1 cellular context compared by ENCODE assay signal in the genomic region with DNA sequence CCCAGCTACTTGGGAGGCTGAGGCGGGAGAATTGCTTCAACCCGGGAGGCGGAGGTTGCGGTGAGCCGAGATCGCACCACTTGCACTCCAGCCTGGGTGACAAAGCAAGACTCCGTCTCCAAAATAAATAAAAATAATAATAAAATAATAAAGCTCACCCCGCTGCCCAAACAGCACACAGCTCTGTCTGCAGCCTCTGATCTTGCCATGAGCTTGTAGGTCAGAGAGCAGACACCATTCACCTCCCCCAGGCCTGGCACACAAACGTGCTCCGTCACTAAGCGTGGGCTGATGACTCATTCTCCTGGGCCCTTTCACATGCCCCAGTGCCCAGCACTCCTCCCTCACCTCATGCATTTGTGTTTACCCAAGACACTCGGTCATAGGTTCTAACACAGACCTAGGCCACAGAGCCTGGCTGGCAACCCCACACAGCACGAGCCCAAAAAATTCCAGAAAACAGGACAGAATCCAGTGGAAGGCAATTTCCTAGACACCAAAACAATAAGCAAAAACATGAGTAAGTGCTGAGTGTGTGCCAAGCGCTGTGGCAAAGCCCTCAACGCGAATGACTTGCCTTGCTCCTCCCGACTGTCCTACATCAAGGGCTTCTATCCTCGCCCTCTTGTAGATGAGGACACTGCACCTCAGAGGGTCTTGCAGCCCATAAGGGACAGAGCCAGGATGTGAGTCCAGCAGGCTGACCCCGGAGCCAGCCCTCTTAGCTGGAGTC.
TF ChIP-seq lines count a peak whose summit lies in the region.

No MANE protein-coding gene starts in this region.

TF ChIP-seq in HepG2, 621 proteins besides CTCF, POLR2A, EP300 and RAD21 (continued from another document and continues in another):
- TF ChIP-seq, protein P1, sequence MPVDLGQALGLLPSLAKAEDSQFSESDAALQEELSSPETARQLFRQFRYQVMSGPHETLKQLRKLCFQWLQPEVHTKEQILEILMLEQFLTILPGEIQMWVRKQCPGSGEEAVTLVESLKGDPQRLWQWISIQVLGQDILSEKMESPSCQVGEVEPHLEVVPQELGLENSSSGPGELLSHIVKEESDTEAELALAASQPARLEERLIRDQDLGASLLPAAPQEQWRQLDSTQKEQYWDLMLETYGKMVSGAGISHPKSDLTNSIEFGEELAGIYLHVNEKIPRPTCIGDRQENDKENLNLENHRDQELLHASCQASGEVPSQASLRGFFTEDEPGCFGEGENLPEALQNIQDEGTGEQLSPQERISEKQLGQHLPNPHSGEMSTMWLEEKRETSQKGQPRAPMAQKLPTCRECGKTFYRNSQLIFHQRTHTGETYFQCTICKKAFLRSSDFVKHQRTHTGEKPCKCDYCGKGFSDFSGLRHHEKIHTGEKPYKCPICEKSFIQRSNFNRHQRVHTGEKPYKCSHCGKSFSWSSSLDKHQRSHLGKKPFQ (CRISPR knock-in tag; IDR thresholded peaks at IDR 0.05; ENCODE audit: insufficient replicate concordance), result no peak
- TF ChIP-seq ARNT2 (CRISPR knock-in tag; IDR thresholded peaks at IDR 0.05; ENCODE audit: low read depth), result no peak; the same call in 1 of the 2 replicates
- no peak for TF ChIP-seq NONO (IDR thresholded peaks at IDR 0.05)
- TF ChIP-seq NONO (CRISPR knock-in tag; conservative IDR thresholded peaks at IDR 0.05), result no peak
- TF ChIP-seq ZNF281 (CRISPR knock-in tag; IDR thresholded peaks at IDR 0.05; ENCODE audit: borderline replicate concordance), result peak; percentile 96
- peak; percentile 57; the same call in 1 of the 2 replicates for TF ChIP-seq TCF7 (IDR thresholded peaks at IDR 0.05; ENCODE audit: low read depth)
- TF ChIP-seq CCAR2 (optimal IDR thresholded peaks at IDR 0.05; ENCODE audit: low read depth, low read length), result no peak
- peak; percentile 98 for TF ChIP-seq ATF3 (CRISPR knock-in tag; IDR thresholded peaks at IDR 0.05)
- TF ChIP-seq, protein P2, sequence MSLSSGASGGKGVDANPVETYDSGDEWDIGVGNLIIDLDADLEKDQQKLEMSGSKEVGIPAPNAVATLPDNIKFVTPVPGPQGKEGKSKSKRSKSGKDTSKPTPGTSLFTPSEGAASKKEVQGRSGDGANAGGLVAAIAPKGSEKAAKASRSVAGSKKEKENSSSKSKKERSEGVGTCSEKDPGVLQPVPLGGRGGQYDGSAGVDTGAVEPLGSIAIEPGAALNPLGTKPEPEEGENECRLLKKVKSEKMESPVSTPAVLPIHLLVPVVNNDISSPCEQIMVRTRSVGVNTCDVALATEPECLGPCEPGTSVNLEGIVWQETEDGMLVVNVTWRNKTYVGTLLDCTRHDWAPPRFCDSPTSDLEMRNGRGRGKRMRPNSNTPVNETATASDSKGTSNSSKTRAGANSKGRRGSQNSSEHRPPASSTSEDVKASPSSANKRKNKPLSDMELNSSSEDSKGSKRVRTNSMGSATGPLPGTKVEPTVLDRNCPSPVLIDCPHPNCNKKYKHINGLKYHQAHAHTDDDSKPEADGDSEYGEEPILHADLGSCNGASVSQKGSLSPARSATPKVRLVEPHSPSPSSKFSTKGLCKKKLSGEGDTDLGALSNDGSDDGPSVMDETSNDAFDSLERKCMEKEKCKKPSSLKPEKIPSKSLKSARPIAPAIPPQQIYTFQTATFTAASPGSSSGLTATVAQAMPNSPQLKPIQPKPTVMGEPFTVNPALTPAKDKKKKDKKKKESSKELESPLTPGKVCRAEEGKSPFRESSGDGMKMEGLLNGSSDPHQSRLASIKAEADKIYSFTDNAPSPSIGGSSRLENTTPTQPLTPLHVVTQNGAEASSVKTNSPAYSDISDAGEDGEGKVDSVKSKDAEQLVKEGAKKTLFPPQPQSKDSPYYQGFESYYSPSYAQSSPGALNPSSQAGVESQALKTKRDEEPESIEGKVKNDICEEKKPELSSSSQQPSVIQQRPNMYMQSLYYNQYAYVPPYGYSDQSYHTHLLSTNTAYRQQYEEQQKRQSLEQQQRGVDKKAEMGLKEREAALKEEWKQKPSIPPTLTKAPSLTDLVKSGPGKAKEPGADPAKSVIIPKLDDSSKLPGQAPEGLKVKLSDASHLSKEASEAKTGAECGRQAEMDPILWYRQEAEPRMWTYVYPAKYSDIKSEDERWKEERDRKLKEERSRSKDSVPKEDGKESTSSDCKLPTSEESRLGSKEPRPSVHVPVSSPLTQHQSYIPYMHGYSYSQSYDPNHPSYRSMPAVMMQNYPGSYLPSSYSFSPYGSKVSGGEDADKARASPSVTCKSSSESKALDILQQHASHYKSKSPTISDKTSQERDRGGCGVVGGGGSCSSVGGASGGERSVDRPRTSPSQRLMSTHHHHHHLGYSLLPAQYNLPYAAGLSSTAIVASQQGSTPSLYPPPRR (CRISPR knock-in tag; IDR thresholded peaks at IDR 0.05; ENCODE audit: borderline replicate concordance), result peak; percentile 66; the same call in 1 of the 2 replicates
- TF ChIP-seq CERS6 (CRISPR knock-in tag; IDR thresholded peaks at IDR 0.05), result no peak
- peak; percentile 73; the same call in 1 of the 2 replicates for TF ChIP-seq ZBTB7B (CRISPR knock-in tag; IDR thresholded peaks at IDR 0.05)
- no peak for TF ChIP-seq WIZ (CRISPR knock-in tag; IDR thresholded peaks at IDR 0.05)
- no peak for TF ChIP-seq THYN1 (CRISPR knock-in tag; IDR thresholded peaks at IDR 0.05; ENCODE audit: borderline replicate concordance, low read depth)
- TF ChIP-seq THAP8 (CRISPR knock-in tag; IDR thresholded peaks at IDR 0.05; ENCODE audit: borderline replicate concordance), result no peak
- no peak for TF ChIP-seq NR2F6 (IDR thresholded peaks at IDR 0.05)
- TF ChIP-seq NR2F6 (CRISPR knock-in tag; IDR thresholded peaks at IDR 0.05), result peak; percentile 89
- TF ChIP-seq, protein P3, sequence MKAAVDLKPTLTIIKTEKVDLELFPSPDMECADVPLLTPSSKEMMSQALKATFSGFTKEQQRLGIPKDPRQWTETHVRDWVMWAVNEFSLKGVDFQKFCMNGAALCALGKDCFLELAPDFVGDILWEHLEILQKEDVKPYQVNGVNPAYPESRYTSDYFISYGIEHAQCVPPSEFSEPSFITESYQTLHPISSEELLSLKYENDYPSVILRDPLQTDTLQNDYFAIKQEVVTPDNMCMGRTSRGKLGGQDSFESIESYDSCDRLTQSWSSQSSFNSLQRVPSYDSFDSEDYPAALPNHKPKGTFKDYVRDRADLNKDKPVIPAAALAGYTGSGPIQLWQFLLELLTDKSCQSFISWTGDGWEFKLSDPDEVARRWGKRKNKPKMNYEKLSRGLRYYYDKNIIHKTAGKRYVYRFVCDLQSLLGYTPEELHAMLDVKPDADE (CRISPR knock-in tag; IDR thresholded peaks at IDR 0.05), result no peak
- no peak for TF ChIP-seq MYPOP (CRISPR knock-in tag; IDR thresholded peaks at IDR 0.05)
- TF ChIP-seq PAX8 (CRISPR knock-in tag; IDR thresholded peaks at IDR 0.05; ENCODE audit: borderline replicate concordance), result no peak
- no peak for TF ChIP-seq ZBTB46 (CRISPR knock-in tag; IDR thresholded peaks at IDR 0.05; ENCODE audit: borderline replicate concordance)
- peak; percentile 81; the same call in 1 of the 2 replicates for TF ChIP-seq SMAD9 (CRISPR knock-in tag; IDR thresholded peaks at IDR 0.05)
- TF ChIP-seq ZNF317 (CRISPR knock-in tag; IDR thresholded peaks at IDR 0.05), result no peak
- TF ChIP-seq, protein P4, sequence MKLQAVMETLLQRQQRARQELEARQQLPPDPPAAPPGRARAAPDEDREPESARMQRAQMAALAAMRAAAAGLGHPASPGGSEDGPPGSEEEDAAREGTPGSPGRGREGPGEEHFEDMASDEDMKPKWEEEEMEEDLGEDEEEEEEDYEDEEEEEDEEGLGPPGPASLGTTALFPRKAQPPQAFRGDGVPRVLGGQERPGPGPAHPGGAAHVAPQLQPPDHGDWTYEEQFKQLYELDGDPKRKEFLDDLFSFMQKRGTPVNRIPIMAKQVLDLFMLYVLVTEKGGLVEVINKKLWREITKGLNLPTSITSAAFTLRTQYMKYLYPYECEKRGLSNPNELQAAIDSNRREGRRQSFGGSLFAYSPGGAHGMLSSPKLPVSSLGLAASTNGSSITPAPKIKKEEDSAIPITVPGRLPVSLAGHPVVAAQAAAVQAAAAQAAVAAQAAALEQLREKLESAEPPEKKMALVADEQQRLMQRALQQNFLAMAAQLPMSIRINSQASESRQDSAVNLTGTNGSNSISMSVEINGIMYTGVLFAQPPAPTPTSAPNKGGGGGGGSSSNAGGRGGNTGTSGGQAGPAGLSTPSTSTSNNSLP (IDR thresholded peaks at IDR 0.05; ENCODE audit: low read depth, low read length), result no peak
- no peak for TF ChIP-seq SATB2 (CRISPR knock-in tag; IDR thresholded peaks at IDR 0.05)
- TF ChIP-seq RELA (CRISPR knock-in tag; IDR thresholded peaks at IDR 0.05), result peak; percentile 73; the same call in 1 of the 2 replicates
- 0 out of 2 replicates have a peak, but pooled peaks have one; percentile 12 for TF ChIP-seq ELF1 (CRISPR knock-in tag; IDR thresholded peaks at IDR 0.05)
- TF ChIP-seq, protein P5, sequence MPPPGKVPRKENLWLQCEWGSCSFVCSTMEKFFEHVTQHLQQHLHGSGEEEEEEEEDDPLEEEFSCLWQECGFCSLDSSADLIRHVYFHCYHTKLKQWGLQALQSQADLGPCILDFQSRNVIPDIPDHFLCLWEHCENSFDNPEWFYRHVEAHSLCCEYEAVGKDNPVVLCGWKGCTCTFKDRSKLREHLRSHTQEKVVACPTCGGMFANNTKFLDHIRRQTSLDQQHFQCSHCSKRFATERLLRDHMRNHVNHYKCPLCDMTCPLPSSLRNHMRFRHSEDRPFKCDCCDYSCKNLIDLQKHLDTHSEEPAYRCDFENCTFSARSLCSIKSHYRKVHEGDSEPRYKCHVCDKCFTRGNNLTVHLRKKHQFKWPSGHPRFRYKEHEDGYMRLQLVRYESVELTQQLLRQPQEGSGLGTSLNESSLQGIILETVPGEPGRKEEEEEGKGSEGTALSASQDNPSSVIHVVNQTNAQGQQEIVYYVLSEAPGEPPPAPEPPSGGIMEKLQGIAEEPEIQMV (CRISPR knock-in tag; IDR thresholded peaks at IDR 0.05; ENCODE audit: low read depth), result peak; percentile 24; the same call in 1 of the 2 replicates
- no peak for TF ChIP-seq CENPT (CRISPR knock-in tag; IDR thresholded peaks at IDR 0.05; ENCODE audit: low read depth)
- TF ChIP-seq ZNF749 (CRISPR knock-in tag; IDR thresholded peaks at IDR 0.05; ENCODE audit: borderline replicate concordance), result no peak
- no peak for TF ChIP-seq HMGA1 (CRISPR knock-in tag; conservative IDR thresholded peaks at IDR 0.05)
- TF ChIP-seq TAF15 (IDR thresholded peaks at IDR 0.05; ENCODE audit: low read depth, low read length, poor library complexity, severe bottlenecking), result no peak
- no peak for TF ChIP-seq MTF2 (CRISPR knock-in tag; IDR thresholded peaks at IDR 0.05; ENCODE audit: borderline replicate concordance)
